Comparison of ENCODE assay signal across 8 cellular contexts in genomic region chr12:70367268-70368141, GRCh38. TPM values are rescaled to one million over a fixed set of nuclear protein-coding genes. Genes with fewer than 3 reads are reported as not detected.
DNase-seq lines count a peak whose midpoint lies in the region; ATAC-seq and TF ChIP-seq lines count a peak whose summit lies in the region.

No MANE protein-coding gene starts in this region.

- peak overlapping the region; percentile 71 for H3K9ac ChIP-seq in HUES64 (ENCODE audit: low read depth, low read length)

- peaks cover 51% of the 10 kb centered on the region for H3K27me3 ChIP-seq in BE2C
- peaks cover 33% of the 10 kb centered on the region for H3K27me3 ChIP-seq in HUES64 (ENCODE audit: insufficient read depth, low read length)
- peaks cover 0 to 7% (median 0%) of the 10 kb centered on the region in 4 donors for H3K27me3 ChIP-seq in upper lobe of left lung

- TF ChIP-seq CTCF in BE2C (IDR thresholded peaks at IDR 0.05; ENCODE audit: low read depth, low read length), result no peak
- TF ChIP-seq CTCF in upper lobe of left lung (IDR thresholded peaks at IDR 0.05), result no peak

- H3K4me1 ChIP-seq in BE2C (no peaks in the 10 kb centered on the region), HUES64 (ENCODE audit: insufficient read depth, low read length) (peaks cover 18% of the 10 kb centered on the region), upper lobe of left lung (peaks cover 10 to 25% (median 12%) of the 10 kb centered on the region in 4 donors)

- no peak for TF ChIP-seq POLR2A in upper lobe of left lung (IDR thresholded peaks at IDR 0.05)

- peak in 1 of 2 donors; percentile 34 for ATAC-seq in upper lobe of left lung (ENCODE audit: low FRiP score in 2 of 2)
- ATAC-seq in HG03460 (IDR thresholded peaks at IDR 0.05; ENCODE audit: unreplicated experiment), result no peak

- under 1% methylated on average over 19 of the region's 19 CpGs for WGBS in HUES64
- WGBS in upper lobe of left lung, 2 donors, result 6 to 8% methylated on average over 19 of the region's 19 CpGs

- H3K27ac ChIP-seq in HUES64 (ENCODE audit: low read depth, low read length) (no peak overlapping the region), caudate nucleus (ENCODE audit: low read depth, low read length) (peak overlapping the region; percentile 86), upper lobe of left lung (peak overlapping the region in 2 of 4 donors; percentile 42 to 79)

- H3K36me3 ChIP-seq in BE2C (no peaks in the 10 kb centered on the region), HUES64 (ENCODE audit: insufficient read depth, low read length) (no peaks in the 10 kb centered on the region; the same call in 1 of the 2 replicates), upper lobe of left lung (no peaks in the 10 kb centered on the region)

- H3K9me3 ChIP-seq in BE2C (no peaks in the 10 kb centered on the region), HUES64 (ENCODE audit: insufficient read depth, low read depth, low read length) (no peaks in the 10 kb centered on the region), upper lobe of left lung (no peaks in the 10 kb centered on the region)

- DNase-seq in BE2C, result no peak
- DNase-seq in caudate nucleus (lab: John Stamatoyannopoulos, UW), result peak in 2 of 61 donors; percentile 58 to 61
- DNase-seq in medulla oblongata (ENCODE audit: extremely low spot score), result peak; percentile 32
- no peak for DNase-seq in upper lobe of left lung
- DNase-seq in glomerular visceral epithelial cell (ENCODE audit: extremely low spot score), result no peak
- no peak for DNase-seq in NCI-H2171 (lab: John Stamatoyannopoulos, UW)

- TF ChIP-seq EP300 in upper lobe of left lung (IDR thresholded peaks at IDR 0.05), result no peak

- H3K4me3 ChIP-seq in BE2C (ENCODE audit: low read depth, low read length), result peak overlapping the region; percentile 51
- H3K4me3 ChIP-seq in HUES64 (ENCODE audit: low read length), result peak overlapping the region; percentile 91
- peak overlapping the region; percentile 55 to 88 (median 75) for H3K4me3 ChIP-seq in upper lobe of left lung

RNA-seq across cellular contexts. Expression of gene KCNMB4, which starts 1.4 kb away (rescaled TPM):
- not detected for polyA plus RNA-seq in BE2C (2012; ENCODE audit: insufficient read depth, insufficient read length, low read depth)
- polyA plus RNA-seq in HUES64 (2013, experiment 1 of 2), result 9.8 TPM
- 12.3 TPM for polyA plus RNA-seq in HUES64 (2013, experiment 2 of 2)
- 1 to 10 TPM; 3.1 to 7.8 (median 5.0) TPM for total RNA-seq in upper lobe of left lung
